ENCODE assay signal across 16 cellular contexts in the genomic region with DNA sequence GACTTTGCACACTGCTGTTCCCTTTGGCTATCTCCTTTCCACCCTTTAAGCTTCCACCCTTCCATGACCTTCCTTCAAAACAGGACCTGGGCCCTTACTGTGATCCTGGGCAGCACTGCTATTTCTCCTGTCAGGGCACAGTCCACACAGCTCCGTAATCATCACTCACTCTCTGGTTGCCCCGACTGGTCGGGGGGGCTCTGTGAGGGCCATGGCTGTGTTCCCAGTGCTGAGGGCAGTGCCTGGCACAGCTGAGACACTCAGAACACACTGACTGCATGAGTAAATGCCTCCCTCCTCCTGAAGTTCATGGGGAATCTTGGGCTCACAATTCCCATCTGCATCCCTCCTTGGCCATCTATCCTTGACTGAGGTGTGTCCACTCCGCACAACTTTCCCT. TPM values are rescaled to one million over a fixed set of nuclear protein-coding genes. Genes with fewer than 3 reads are reported as not detected.
A peak's percentile ranks its signal among the peaks of the same experiment; 100 is the strongest.
DNase-seq lines count a peak whose midpoint lies in the region; ATAC-seq and TF ChIP-seq lines count a peak whose summit lies in the region.
"Had no signal": no experiment of that assay in that cellular context is flagged by ENCODE, and none has a peak within 500 bp of the region (broad histone marks: within the 10 kb centered on the region; RNA-seq: fewer than 3 reads in every experiment).

No MANE protein-coding gene starts in this region.

- H3K4me1 ChIP-seq in heart right ventricle: peaks cover 7 to 44% (median 16%) of the 10 kb centered on the region in 9 donors
- H3K4me1 ChIP-seq in stomach smooth muscle (ENCODE audit: control insufficient read depth, insufficient read depth, low read length): peaks cover 33% of the 10 kb centered on the region

- WGBS in heart right ventricle, 2 donors: 64 to 75% methylated on average over 4 of the region's 4 CpGs

- no peak overlapping the region for H3K4me3 Mint-ChIP-seq in activated T-cell treated with anti-CD3 and anti-CD28 coated beads, Interleukin-2, amount 50 U/mL, for 4 hours
- H3K4me3 Mint-ChIP-seq in activated naive CD8-positive, alpha-beta T cell treated with anti-CD3 and anti-CD28 coated beads for 36 hours: peak overlapping the region; percentile 26
- H3K4me3 Mint-ChIP-seq: IgD-negative memory B cell had no signal

- no peak overlapping the region for H3K27ac ChIP-seq in heart right ventricle
- peak overlapping the region; percentile 70 for H3K27ac ChIP-seq in stomach smooth muscle (ENCODE audit: low read length)
- H3K27ac ChIP-seq: RWPE1, uterus had no signal

- TF ChIP-seq CTCF in heart right ventricle (IDR thresholded peaks at IDR 0.05): no peak

- H3K27me3 Mint-ChIP-seq in activated T-cell treated with anti-CD3 and anti-CD28 coated beads, Interleukin-2, amount 50 U/mL, for 4 hours (ENCODE audit: low read depth): no peaks in the 10 kb centered on the region
- no peaks in the 10 kb centered on the region for H3K27me3 Mint-ChIP-seq in activated naive CD8-positive, alpha-beta T cell treated with anti-CD3 and anti-CD28 coated beads for 36 hours
- H3K27me3 Mint-ChIP-seq: IgD-negative memory B cell had no signal

- no peak overlapping the region for H3K9ac ChIP-seq in stomach smooth muscle (ENCODE audit: low read length in 2 of 2)

- ATAC-seq in activated T-cell treated with anti-CD3 and anti-CD28 coated beads, Interleukin-2, amount 50 U/mL, for 4 hours: no peak
- ATAC-seq in heart right ventricle: peak in 6 of 8 donors; percentile 34 to 86 (median 70)
- ATAC-seq in HG03457 (IDR thresholded peaks at IDR 0.05; ENCODE audit: unreplicated experiment): no peak
- ATAC-seq in GM21576 (IDR thresholded peaks at IDR 0.05; ENCODE audit: unreplicated experiment): no peak

- peaks cover 73% of the 10 kb centered on the region for H3K36me3 Mint-ChIP-seq in activated T-cell treated with anti-CD3 and anti-CD28 coated beads, Interleukin-2, amount 50 U/mL, for 4 hours (ENCODE audit: insufficient read depth)
- peaks cover 94% of the 10 kb centered on the region for H3K36me3 Mint-ChIP-seq in activated naive CD8-positive, alpha-beta T cell treated with anti-CD3 and anti-CD28 coated beads for 36 hours
- H3K36me3 Mint-ChIP-seq: IgD-negative memory B cell had no signal

- peak; percentile 29 for DNase-seq in activated T-cell treated with anti-CD3 and anti-CD28 coated beads, Interleukin-2, amount 50 U/mL, for 1 hour
- DNase-seq in activated T-cell treated with anti-CD3 and anti-CD28 coated beads, Interleukin-2, amount 50 U/mL, for 4 hours: no peak
- no peak for DNase-seq in activated naive CD8-positive, alpha-beta T cell treated with anti-CD3 and anti-CD28 coated beads for 36 hours
- peak in 1 of 2 donors; percentile 45 for DNase-seq in heart right ventricle
- DNase-seq in SKM-1 treated with dmso at 0.1 percent for 144 hours (lab: John Stamatoyannopoulos, UW; ENCODE audit: unreplicated experiment): no peak
- DNase-seq: NCI-H1092 treated with DMSO at 0.1 percent for 48 hours; NCI-H446; stimulated activated CD4-positive, alpha-beta T cell treated with anti-CD3 and anti-CD28 coated beads, Interleukin-12 subunit alpha, Interleukin-12 subunit beta, amount 100 ng/mL, for 4 hours; uterus had no signal

- no peak overlapping the region for H3K4me3 ChIP-seq in heart right ventricle
- H3K4me3 ChIP-seq in stomach smooth muscle (ENCODE audit: low read length in 2 of 2): peak overlapping the region in 1 of 2 donors; percentile 35
- H3K4me3 ChIP-seq: breast epithelium, lung, uterus had no signal

- H3K27ac Mint-ChIP-seq in activated naive CD8-positive, alpha-beta T cell treated with anti-CD3 and anti-CD28 coated beads for 36 hours: peak overlapping the region; percentile 77

- H3K27me3 ChIP-seq in heart right ventricle (no peaks in the 10 kb centered on the region), stomach smooth muscle (ENCODE audit: control insufficient read depth in 1 of 2, insufficient read depth in 2 of 2, low read length in 2 of 2) (no peaks in the 10 kb centered on the region)
- H3K27me3 ChIP-seq: breast epithelium, uterus had no signal

- H3K36me3 ChIP-seq in heart right ventricle: peaks cover 0 to 79% (median 0%) of the 10 kb centered on the region in 9 donors
- H3K36me3 ChIP-seq in stomach smooth muscle (ENCODE audit: control insufficient read depth in 2 of 2, insufficient read depth in 2 of 2, low read length in 2 of 2): peaks cover 4 to 10% of the 10 kb centered on the region in 2 donors
- H3K36me3 ChIP-seq: breast epithelium, uterus had no signal

- no peaks in the 10 kb centered on the region for H3K9me3 Mint-ChIP-seq in activated T-cell treated with anti-CD3 and anti-CD28 coated beads, Interleukin-2, amount 50 U/mL, for 4 hours
- H3K9me3 Mint-ChIP-seq in activated naive CD8-positive, alpha-beta T cell treated with anti-CD3 and anti-CD28 coated beads for 36 hours: peaks cover 3% of the 10 kb centered on the region
- H3K9me3 Mint-ChIP-seq: IgD-negative memory B cell had no signal

- H3K4me1 Mint-ChIP-seq in activated T-cell treated with anti-CD3 and anti-CD28 coated beads, Interleukin-2, amount 50 U/mL, for 4 hours (ENCODE audit: low read depth): peaks cover 87% of the 10 kb centered on the region
- H3K4me1 Mint-ChIP-seq in activated naive CD8-positive, alpha-beta T cell treated with anti-CD3 and anti-CD28 coated beads for 36 hours: peaks cover 87% of the 10 kb centered on the region

- H3K9me3 ChIP-seq in heart right ventricle (peaks cover 0 to 6% (median 0%) of the 10 kb centered on the region in 11 donors), stomach smooth muscle (ENCODE audit: control insufficient read depth in 2 of 2, low read length in 2 of 2) (peaks cover 0 to 5% of the 10 kb centered on the region in 2 donors)
- H3K9me3 ChIP-seq: breast epithelium, uterus had no signal

- intact Hi-C loops in heart right ventricle (cut with DNase I): no loop called here

RNA-seq across cellular contexts. Expression of gene TRAF1, which starts 12.2 kb away (rescaled TPM):
- 100 to 1,000 TPM; 256 to 343 (median 265) TPM for total RNA-seq in activated T-cell treated with anti-CD3 and anti-CD28 coated beads, Interleukin-2, amount 50 U/mL, for 4 hours
- 100 to 1,000 TPM; 169 to 170 TPM for total RNA-seq in activated naive CD8-positive, alpha-beta T cell treated with anti-CD3 and anti-CD28 coated beads for 36 hours
- 1 to 10 TPM; 1.1 to 6.7 (median 1.9) TPM for total RNA-seq in heart right ventricle
- 1 to 10 TPM; 2.2 to 5.7 TPM for polyA plus RNA-seq in heart right ventricle

RNA-seq across cellular contexts. Expression of gene PHF19, which starts 37.4 kb away (rescaled TPM):
- total RNA-seq in activated T-cell treated with anti-CD3 and anti-CD28 coated beads, Interleukin-2, amount 50 U/mL, for 4 hours: 10 to 100 TPM; 59.2 to 75.1 (median 64.8) TPM
- total RNA-seq in activated naive CD8-positive, alpha-beta T cell treated with anti-CD3 and anti-CD28 coated beads for 36 hours: 100 to 1,000 TPM; 216 to 226 TPM
- total RNA-seq in heart right ventricle: 10 to 100 TPM in 8 of 10 donors, 1 to 10 TPM in 2; 9.2 to 24.0 (median 13.4) TPM
- 10 to 100 TPM; 10.2 to 12.5 TPM for polyA plus RNA-seq in heart right ventricle

Comparison
In these comparisons a context has a peak if more than half of its experiments do, and no peak if none do; other contexts are left out.
1. ATAC-seq: peak in heart right ventricle (6 of 8); none in activated T-cell treated with anti-CD3 and anti-CD28 coated beads, Interleukin-2, amount 50 U/mL, for 4 hours (0 of 2), HG03457 (single experiment) and GM21576 (single experiment).
2. RNA of gene TRAF1, which starts 12.2 kb away (total RNA-seq): 256 to 343 TPM in activated T-cell treated with anti-CD3 and anti-CD28 coated beads, Interleukin-2, amount 50 U/mL, for 4 hours and 169 to 170 TPM in activated naive CD8-positive, alpha-beta T cell treated with anti-CD3 and anti-CD28 coated beads for 36 hours; 1.1 to 6.7 TPM in heart right ventricle; every median in the first group is over 10 times any median in the second.